ENCODE assay signal across 20 cellular contexts in the genomic region with DNA sequence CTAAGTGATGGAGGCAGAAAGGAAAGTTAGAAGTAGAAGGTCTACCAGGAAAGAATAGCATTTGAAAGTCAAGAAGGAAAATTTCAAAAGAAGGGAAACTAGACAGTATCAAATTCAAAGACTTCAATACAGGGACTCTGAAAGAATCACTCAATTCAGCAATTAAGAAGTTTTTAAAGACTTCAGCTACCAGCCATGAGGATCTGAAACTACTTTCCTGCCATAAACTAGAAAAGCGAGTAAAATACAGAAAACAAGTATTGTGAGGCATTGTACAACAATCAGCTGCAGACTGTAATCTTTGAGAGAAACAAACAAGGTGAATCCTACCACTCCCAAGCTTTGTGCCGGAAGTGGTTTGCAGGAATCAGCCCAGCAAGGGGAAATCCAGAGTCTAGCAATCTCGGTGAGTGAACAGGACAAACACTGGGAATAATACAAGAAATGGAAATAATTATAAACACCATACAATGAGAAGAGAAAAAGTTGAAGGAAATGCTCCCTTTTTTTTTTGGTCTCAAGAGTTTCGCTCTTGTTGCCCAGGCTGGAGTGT.
DNase-seq lines count a peak whose midpoint lies in the region; ATAC-seq, FAIRE-seq and TF ChIP-seq lines count a peak whose summit lies in the region.
"Had no signal": no experiment of that assay in that cellular context is flagged by ENCODE, and none has a peak within 500 bp of the region (broad histone marks: within the 10 kb centered on the region; RNA-seq: fewer than 3 reads in every experiment).

No MANE protein-coding gene starts in this region.

- CTCF ChIA-PET in HEK293 (lab: Yijun Ruan, JAX), result interaction anchor here (0.6 to 1.3 kb wide), 7 partner anchors 10 to 1427 kb away, joined by 3 to 5 read pairs (median 4); no protein-coding TSS in a partner anchor
- CTCF ChIA-PET in GM12878 (lab: Yijun Ruan, JAX), result interaction anchor here (0.6 to 2.3 kb wide), 5 partner anchors 10 to 162 kb away, joined by 3 to 7 read pairs (median 3); no protein-coding TSS in a partner anchor

- TF ChIP-seq POLR2A in GM12878 (IDR thresholded peaks at IDR 0.05; ENCODE audit: low read depth, low read length), result no peak

- no peaks in the 10 kb centered on the region for H4K20me1 ChIP-seq in GM12878 (ENCODE audit: control insufficient read depth, insufficient read depth)

- no peak for TF ChIP-seq RAD21 in GM12878 (IDR thresholded peaks at IDR 0.05; ENCODE audit: insufficient read depth, low read depth, low read length)

- no peaks in the 10 kb centered on the region for H3K79me2 ChIP-seq in GM12878 (ENCODE audit: control insufficient read depth, insufficient read depth, low read length)

- ATAC-seq in GM12878 (peak; percentile 63), HG02763 (IDR thresholded peaks at IDR 0.05; ENCODE audit: unreplicated experiment) (no peak), GM21381 (IDR thresholded peaks at IDR 0.05; ENCODE audit: unreplicated experiment) (no peak)
- ATAC-seq: activated CD8-positive, alpha-beta T cell treated with anti-CD3 and anti-CD28 coated beads for 36 hours; gastrocnemius medialis; K562 had no signal

- WGBS in GM12878 (ENCODE audit: insufficient coverage, insufficient replicate concordance, low lambda C conversion rate, missing lambda C conversion rate), result 90% methylated on average over 4 of the region's 4 CpGs

- peak; percentile 15 for DNase-seq in CD1c-positive myeloid dendritic cell (ENCODE audit: extremely low spot score)
- no peak for DNase-seq in GM12878 (ENCODE audit: low read depth, low spot score)
- DNase-seq in mesothelial cell of epicardium (ENCODE audit: low spot score in 2 of 2, unreplicated experiment in 2 of 2), result no peak
- no peak for DNase-seq in foreskin fibroblast
- no peak for DNase-seq in NCI-H1048 (lab: John Stamatoyannopoulos, UW)
- DNase-seq: activated CD8-positive, alpha-beta T cell treated with anti-CD3 and anti-CD28 coated beads for 36 hours; activated effector memory CD4-positive, alpha-beta T cell treated with anti-CD3 and anti-CD28 coated beads, Interleukin-2, amount 50 U/mL, for 16 hours; BE2C; DMS79; effector memory CD4-positive, alpha-beta T cell; gastrocnemius medialis; midbrain; NCI-H187 treated with DMSO at 0.1 percent for 48 hours; NCI-H774; SIG-M5 had no signal

- H3K27ac ChIP-seq in HEK293 (ENCODE audit: extremely low read depth, low read depth, low read length), result no peak overlapping the region
- no peak overlapping the region for H3K27ac ChIP-seq in GM12878 (ENCODE audit: control insufficient read depth, insufficient read depth)

- POLR2A ChIA-PET in HEK293 (lab: Yijun Ruan, JAX), result no interaction called here
- POLR2A ChIA-PET in GM12878 (lab: Charles Lee), result interaction anchor here (0.6 kb wide), 1 partner anchor 11 kb away, joined by 3 read pairs; no protein-coding TSS in a partner anchor

- H3K9me3 Mint-ChIP-seq in mesothelial cell of epicardium, result no peaks in the 10 kb centered on the region
- H3K9me3 Mint-ChIP-seq: activated CD8-positive, alpha-beta T cell treated with anti-CD3 and anti-CD28 coated beads for 36 hours had no signal

- no peak overlapping the region for H3K4me3 Mint-ChIP-seq in mesothelial cell of epicardium
- H3K4me3 Mint-ChIP-seq: activated CD8-positive, alpha-beta T cell treated with anti-CD3 and anti-CD28 coated beads for 36 hours; brain had no signal

- H3K27me3 Mint-ChIP-seq in mesothelial cell of epicardium (ENCODE audit: low read depth), result no peaks in the 10 kb centered on the region
- H3K27me3 Mint-ChIP-seq: activated CD8-positive, alpha-beta T cell treated with anti-CD3 and anti-CD28 coated beads for 36 hours; brain had no signal

- no peaks in the 10 kb centered on the region for H3K9me3 ChIP-seq in HEK293 (ENCODE audit: control insufficient read depth, insufficient read depth, low read depth, low read length)
- H3K9me3 ChIP-seq in GM12878 (replicated peaks; ENCODE audit: control insufficient read depth, insufficient read depth, low read length), result no peaks in the 10 kb centered on the region
- H3K9me3 ChIP-seq: BE2C, gastrocnemius medialis had no signal

- intact Hi-C loops in GM12878 (cut with micrococcal nuclease; ENCODE audit: unreplicated experiment), result loop anchor here (10.0 kb wide), 1 partner anchor 499 kb away; no protein-coding TSS in a partner anchor

- RAD21 ChIA-PET in GM12878 (lab: Charles Lee; ENCODE audit: unreplicated experiment), result no interaction called here

- no peaks in the 10 kb centered on the region for H3K27me3 ChIP-seq in GM12878 (replicated peaks in 1 of 2; ENCODE audit: control insufficient read depth in 2 of 2, insufficient read depth in 2 of 2, low read length in 1 of 2)
- H3K27me3 ChIP-seq: BE2C, gastrocnemius medialis had no signal

- peaks cover 8% of the 10 kb centered on the region for H3K36me3 Mint-ChIP-seq in mesothelial cell of epicardium

- SMC1A ChIA-PET in GM12878 (lab: Charles Lee; ENCODE audit: uncharacterized antibody, unreplicated experiment), result interaction anchor here (0.6 to 1.0 kb wide), 4 partner anchors 57 to 472 kb away, joined by 3 to 4 read pairs (median 3); no protein-coding TSS in a partner anchor

- TF ChIP-seq CTCF in HEK293 (tag by site-specific recombination; IDR thresholded peaks at IDR 0.05), result no peak
- no peak for TF ChIP-seq CTCF in GM12878 (IDR thresholded peaks at IDR 0.05 in 2 of 3, conservative IDR thresholded peaks at IDR 0.05 in 1 of 3; ENCODE audit: control insufficient read depth in 2 of 3, extremely low read depth in 1 of 3, insufficient read depth in 1 of 3, low read depth in 3 of 3, low read length in 3 of 3)
- no peak for TF ChIP-seq CTCF in mesothelial cell of epicardium (IDR thresholded peaks at IDR 0.05; ENCODE audit: unreplicated experiment)
- TF ChIP-seq CTCF in foreskin fibroblast (IDR thresholded peaks at IDR 0.05; ENCODE audit: low read depth, low read length), result no peak

- peak; percentile 31 for FAIRE-seq in GM12878 (lab: Jason Lieb, UNC)
- FAIRE-seq: K562 had no signal

- BruUV-seq in GM12878 (replicated peaks; lab: Mats Ljungman, UMichigan), result no TSS peak

- peak overlapping the region; percentile 4 for H3K27ac Mint-ChIP-seq in mesothelial cell of epicardium
- H3K27ac Mint-ChIP-seq: activated CD8-positive, alpha-beta T cell treated with anti-CD3 and anti-CD28 coated beads for 36 hours had no signal

- no peak overlapping the region for H2AFZ ChIP-seq in GM12878 (ENCODE audit: control insufficient read depth, low read depth, low read length)

- in situ Hi-C loops in GM12878 (cut with MboI), result no loop called here

- H3K9ac ChIP-seq in GM12878 (ENCODE audit: control insufficient read depth, insufficient read depth, low read length), result no peak overlapping the region

- H3K4me1 ChIP-seq in HEK293 (ENCODE audit: control insufficient read depth, insufficient read depth, low read length), result peaks cover 8% of the 10 kb centered on the region; the same call in 1 of the 2 replicates
- peaks cover 4% of the 10 kb centered on the region; the same call in 1 of the 2 replicates for H3K4me1 ChIP-seq in GM12878 (ENCODE audit: control insufficient read depth, insufficient read depth, low read length)
- H3K4me1 ChIP-seq: BE2C had no signal

- H3K4me3 ChIP-seq in HEK293 (ENCODE audit: low read depth, low read length) (no peak overlapping the region), GM12878 (no peak overlapping the region), foreskin fibroblast (ENCODE audit: low read depth in 1 of 2, low read length in 2 of 2) (no peak overlapping the region)
- H3K4me3 ChIP-seq: gastrocnemius medialis, K562 had no signal

- 0 out of 4 replicates have a peak, but pooled peaks of 1 of the 2 experiments have one; percentile 21 for TF ChIP-seq EP300 in GM12878 (IDR thresholded peaks at IDR 0.05; ENCODE audit: borderline replicate concordance in 1 of 2, control insufficient read depth in 1 of 2, low read depth in 2 of 2, low read length in 2 of 2)

- H3K4me2 ChIP-seq in GM12878 (ENCODE audit: control insufficient read depth, insufficient read depth), result no peak overlapping the region

- peaks cover 12% of the 10 kb centered on the region for H3K4me1 Mint-ChIP-seq in mesothelial cell of epicardium

- H3K36me3 ChIP-seq in HEK293 (ENCODE audit: control insufficient read depth in 2 of 2, insufficient read depth in 1 of 2, low read length in 2 of 2), result peaks cover 0 to 2% of the 10 kb centered on the region in 2 experiments; a peak in 1 of 3 replicates
- no peaks in the 10 kb centered on the region; a peak in 1 of 4 replicates for H3K36me3 ChIP-seq in GM12878 (ENCODE audit: control insufficient read depth in 2 of 2, insufficient read depth in 2 of 2, low read length in 1 of 2)
- H3K36me3 ChIP-seq: BE2C, gastrocnemius medialis had no signal

TF ChIP-seq in HEK293, 187 proteins besides CTCF, POLR2A, EP300 and RAD21:
- TF ChIP-seq, protein P1, sequence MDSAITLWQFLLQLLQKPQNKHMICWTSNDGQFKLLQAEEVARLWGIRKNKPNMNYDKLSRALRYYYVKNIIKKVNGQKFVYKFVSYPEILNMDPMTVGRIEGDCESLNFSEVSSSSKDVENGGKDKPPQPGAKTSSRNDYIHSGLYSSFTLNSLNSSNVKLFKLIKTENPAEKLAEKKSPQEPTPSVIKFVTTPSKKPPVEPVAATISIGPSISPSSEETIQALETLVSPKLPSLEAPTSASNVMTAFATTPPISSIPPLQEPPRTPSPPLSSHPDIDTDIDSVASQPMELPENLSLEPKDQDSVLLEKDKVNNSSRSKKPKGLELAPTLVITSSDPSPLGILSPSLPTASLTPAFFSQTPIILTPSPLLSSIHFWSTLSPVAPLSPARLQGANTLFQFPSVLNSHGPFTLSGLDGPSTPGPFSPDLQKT (IDR thresholded peaks at IDR 0.05; ENCODE audit: borderline replicate concordance, low read depth, low read length), result no peak
- peak; percentile 56; the same call in 1 of the 2 replicates for TF ChIP-seq PRDM1 (tag by site-specific recombination; IDR thresholded peaks at IDR 0.05)
